Comparison of ENCODE assay signal across 1 cellular context in the genomic region with DNA sequence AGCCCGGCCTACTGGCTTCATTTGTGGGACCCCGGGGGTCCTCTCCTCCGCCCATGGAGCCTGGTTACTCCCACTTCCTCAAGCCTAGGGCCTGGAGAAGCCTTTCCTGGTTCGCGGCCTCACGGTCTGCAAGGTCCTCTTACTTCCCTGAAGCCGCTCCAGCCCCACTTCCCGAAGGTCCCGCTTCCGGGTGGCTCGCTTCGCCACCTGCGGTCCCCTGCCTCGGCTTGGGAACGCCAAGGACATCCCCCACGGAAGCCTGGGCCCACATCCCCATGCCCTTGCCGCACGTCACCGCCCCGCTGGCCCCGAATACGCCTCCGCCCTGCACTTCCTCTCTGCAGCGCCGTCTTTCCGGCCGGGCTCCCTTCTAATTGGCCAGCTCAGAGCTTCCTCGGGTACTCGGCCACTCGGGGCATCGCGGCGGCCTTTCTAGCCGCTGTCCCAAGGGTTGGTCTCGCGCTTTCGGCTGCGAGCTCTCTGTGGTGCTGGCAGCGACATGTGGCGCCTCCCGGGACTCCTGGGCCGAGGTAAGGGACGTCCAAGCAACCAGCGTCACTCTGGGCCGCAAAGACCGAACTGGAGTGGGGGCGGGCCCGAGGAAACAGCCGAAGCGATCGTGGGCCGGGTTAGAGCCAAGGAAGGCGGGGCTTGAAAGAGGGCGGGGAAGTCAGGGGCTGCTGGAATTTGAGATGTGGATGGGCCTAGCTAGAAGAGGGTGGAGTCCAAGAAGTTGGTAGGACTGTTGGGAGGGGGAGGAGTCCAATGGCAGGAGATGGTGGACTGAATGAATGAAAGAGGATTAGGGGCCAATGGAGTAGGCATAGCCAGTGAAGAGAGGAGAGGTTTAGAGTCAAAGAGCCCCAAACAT.
TF ChIP-seq lines count a peak whose summit lies in the region.

A gene with protein sequence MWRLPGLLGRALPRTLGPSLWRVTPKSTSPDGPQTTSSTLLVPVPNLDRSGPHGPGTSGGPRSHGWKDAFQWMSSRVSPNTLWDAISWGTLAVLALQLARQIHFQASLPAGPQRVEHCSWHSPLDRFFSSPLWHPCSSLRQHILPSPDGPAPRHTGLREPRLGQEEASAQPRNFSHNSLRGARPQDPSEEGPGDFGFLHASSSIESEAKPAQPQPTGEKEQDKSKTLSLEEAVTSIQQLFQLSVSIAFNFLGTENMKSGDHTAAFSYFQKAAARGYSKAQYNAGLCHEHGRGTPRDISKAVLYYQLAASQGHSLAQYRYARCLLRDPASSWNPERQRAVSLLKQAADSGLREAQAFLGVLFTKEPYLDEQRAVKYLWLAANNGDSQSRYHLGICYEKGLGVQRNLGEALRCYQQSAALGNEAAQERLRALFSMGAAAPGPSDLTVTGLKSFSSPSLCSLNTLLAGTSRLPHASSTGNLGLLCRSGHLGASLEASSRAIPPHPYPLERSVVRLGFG (plus strand): TSS at position 429 of the 871 bp plus-strand sequence. CDS start 71 bp downstream, at position 500.

TF ChIP-seq in GM12878, 131 proteins besides CTCF, POLR2A, EP300 and RAD21 (continued from another document):
- TF ChIP-seq, protein P1, sequence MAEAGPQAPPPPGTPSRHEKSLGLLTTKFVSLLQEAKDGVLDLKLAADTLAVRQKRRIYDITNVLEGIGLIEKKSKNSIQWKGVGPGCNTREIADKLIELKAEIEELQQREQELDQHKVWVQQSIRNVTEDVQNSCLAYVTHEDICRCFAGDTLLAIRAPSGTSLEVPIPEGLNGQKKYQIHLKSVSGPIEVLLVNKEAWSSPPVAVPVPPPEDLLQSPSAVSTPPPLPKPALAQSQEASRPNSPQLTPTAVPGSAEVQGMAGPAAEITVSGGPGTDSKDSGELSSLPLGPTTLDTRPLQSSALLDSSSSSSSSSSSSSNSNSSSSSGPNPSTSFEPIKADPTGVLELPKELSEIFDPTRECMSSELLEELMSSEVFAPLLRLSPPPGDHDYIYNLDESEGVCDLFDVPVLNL (IDR thresholded peaks at IDR 0.05; ENCODE audit: low read depth, low read length) = no peak
- TF ChIP-seq KLF5 (IDR thresholded peaks at IDR 0.05; ENCODE audit: partially characterized antibody) = peak; percentile 67
- peak; percentile 51; the same call in 1 of the 2 replicates for TF ChIP-seq ELK1 (IDR thresholded peaks at IDR 0.05; ENCODE audit: low read depth, low read length)
- no peak for TF ChIP-seq HDAC6 (IDR thresholded peaks at IDR 0.05; ENCODE audit: unreplicated experiment)
- TF ChIP-seq SMAD1 (IDR thresholded peaks at IDR 0.05; ENCODE audit: low read depth, partially characterized antibody) = peak; percentile 59
- TF ChIP-seq MLLT1 (IDR thresholded peaks at IDR 0.05) = no peak
- TF ChIP-seq BACH1 (IDR thresholded peaks at IDR 0.05; ENCODE audit: borderline replicate concordance) = peak; percentile 57
- no peak for TF ChIP-seq NRF1 (conservative IDR thresholded peaks at IDR 0.05; ENCODE audit: low read depth, low read length)
- peak; percentile 31; the same call in 1 of the 2 replicates for TF ChIP-seq RB1 (IDR thresholded peaks at IDR 0.05; ENCODE audit: borderline replicate concordance)
- TF ChIP-seq SP1 (IDR thresholded peaks at IDR 0.05; ENCODE audit: low read depth, low read length) = no peak
- peak; percentile 82 for TF ChIP-seq CREB1 (IDR thresholded peaks at IDR 0.05; ENCODE audit: low read depth)
- no peak for TF ChIP-seq NFIC (IDR thresholded peaks at IDR 0.05; ENCODE audit: low read depth, low read length)
- TF ChIP-seq RCOR1 (conservative IDR thresholded peaks at IDR 0.05; ENCODE audit: low read depth, low read length) = 0 out of 2 replicates have a peak, but pooled peaks have one; percentile 59
- TF ChIP-seq, protein P2, sequence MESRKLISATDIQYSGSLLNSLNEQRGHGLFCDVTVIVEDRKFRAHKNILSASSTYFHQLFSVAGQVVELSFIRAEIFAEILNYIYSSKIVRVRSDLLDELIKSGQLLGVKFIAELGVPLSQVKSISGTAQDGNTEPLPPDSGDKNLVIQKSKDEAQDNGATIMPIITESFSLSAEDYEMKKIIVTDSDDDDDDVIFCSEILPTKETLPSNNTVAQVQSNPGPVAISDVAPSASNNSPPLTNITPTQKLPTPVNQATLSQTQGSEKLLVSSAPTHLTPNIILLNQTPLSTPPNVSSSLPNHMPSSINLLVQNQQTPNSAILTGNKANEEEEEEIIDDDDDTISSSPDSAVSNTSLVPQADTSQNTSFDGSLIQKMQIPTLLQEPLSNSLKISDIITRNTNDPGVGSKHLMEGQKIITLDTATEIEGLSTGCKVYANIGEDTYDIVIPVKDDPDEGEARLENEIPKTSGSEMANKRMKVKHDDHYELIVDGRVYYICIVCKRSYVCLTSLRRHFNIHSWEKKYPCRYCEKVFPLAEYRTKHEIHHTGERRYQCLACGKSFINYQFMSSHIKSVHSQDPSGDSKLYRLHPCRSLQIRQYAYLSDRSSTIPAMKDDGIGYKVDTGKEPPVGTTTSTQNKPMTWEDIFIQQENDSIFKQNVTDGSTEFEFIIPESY (IDR thresholded peaks at IDR 0.05) = no peak
- TF ChIP-seq CBX5 (IDR thresholded peaks at IDR 0.05; ENCODE audit: low read depth) = no peak
- TF ChIP-seq IRF4 (IDR thresholded peaks at IDR 0.05; ENCODE audit: low read depth, low read length) = no peak
- no peak for TF ChIP-seq JUNB (IDR thresholded peaks at IDR 0.05)
- peak; percentile 75 for TF ChIP-seq ZNF687 (IDR thresholded peaks at IDR 0.05)
- TF ChIP-seq CBFB (IDR thresholded peaks at IDR 0.05; ENCODE audit: low read depth) = no peak; the same call in 1 of the 2 replicates
- peak; percentile 90 for TF ChIP-seq SPI1 (IDR thresholded peaks at IDR 0.05; ENCODE audit: borderline replicate concordance, insufficient read depth, low read depth, low read length)
- TF ChIP-seq SMARCA5 (IDR thresholded peaks at IDR 0.05) = no peak
- 0 out of 2 replicates have a peak, but pooled peaks have one; percentile 23 for TF ChIP-seq CHD1 (IDR thresholded peaks at IDR 0.05; ENCODE audit: low read depth, low read length)
- TF ChIP-seq ESRRA (IDR thresholded peaks at IDR 0.05; ENCODE audit: low read length) = no peak
